In genomic region chr6:33312361-33313104, GRCh38 we compare ENCODE assay signal across 8 cellular contexts. TPM values are rescaled to one million over a fixed set of nuclear protein-coding genes. Genes with fewer than 3 reads are reported as not detected.
DNase-seq lines count a peak whose midpoint lies in the region; ATAC-seq and TF ChIP-seq lines count a peak whose summit lies in the region.

No MANE protein-coding gene starts in this region.

- H3K27ac ChIP-seq in duodenal mucosa (ENCODE audit: low read depth, low read length) (peak overlapping the region; percentile 98), lung (ENCODE audit: low read depth in 1 of 2, low read length in 1 of 2) (peak overlapping the region; percentile 96 to 97)

- H3K36me3 Mint-ChIP-seq in activated CD4-positive, alpha-beta memory T cell treated with anti-CD3 and anti-CD28 coated beads, Interleukin-2, amount 10 ng/mL, durations not matched to agents 7 days and 5 days (ENCODE audit: low read depth): peaks cover 59% of the 10 kb centered on the region

- TF ChIP-seq CTCF in lung (IDR thresholded peaks at IDR 0.05; ENCODE audit: control extremely low read depth, extremely low read depth): no peak

- DNase-seq in DMS53 (lab: John Stamatoyannopoulos, UW) (peak; percentile 91), NCI-H748 (lab: John Stamatoyannopoulos, UW; ENCODE audit: unreplicated experiment) (peak; percentile 95), lung (ENCODE audit: low spot score) (peak; percentile 89)
- DNase-seq in activated CD4-positive, alpha-beta memory T cell treated with anti-CD3 and anti-CD28 coated beads, Interleukin-2, amount 10 ng/mL, durations not matched to agents 7 days and 5 days: peak; percentile 87
- peak; percentile 58 to 78 (median 70) for DNase-seq in stimulated activated CD4-positive, alpha-beta T cell treated with anti-CD3 and anti-CD28 coated beads, TNF-alpha, amount 100 ng/mL, for 24 hours (ENCODE audit: low read depth in 3 of 3)

- ATAC-seq in HG03108 (IDR thresholded peaks at IDR 0.05; ENCODE audit: unreplicated experiment) (peak; percentile 31), lung (ENCODE audit: insufficient read depth, low FRiP score) (peak; percentile 48), GM21717 (IDR thresholded peaks at IDR 0.05; ENCODE audit: unreplicated experiment) (no peak)

- H3K9me3 Mint-ChIP-seq in activated CD4-positive, alpha-beta memory T cell treated with anti-CD3 and anti-CD28 coated beads, Interleukin-2, amount 10 ng/mL, durations not matched to agents 7 days and 5 days: no peaks in the 10 kb centered on the region

- CTCF ChIA-PET in activated CD4-positive, alpha-beta memory T cell treated with anti-CD3 and anti-CD28 coated beads, Interleukin-2, amount 10 ng/mL, durations not matched to agents 7 days and 5 days (lab: Charles Lee): interaction anchor here (0.6 to 3.1 kb wide), 7 partner anchors 11 to 250 kb away, joined by 3 to 26 read pairs (median 5); partner anchors contain the start of genes B3GALT4 and RGL2

- H3K4me1 ChIP-seq in duodenal mucosa (ENCODE audit: control insufficient read depth in 1 of 2, insufficient read depth in 2 of 2, low read length in 2 of 2): peaks cover 23 to 45% of the 10 kb centered on the region in 2 donors
- peaks cover 14 to 20% of the 10 kb centered on the region in 2 donors for H3K4me1 ChIP-seq in lung (ENCODE audit: control insufficient read depth in 2 of 2, insufficient read depth in 2 of 2, low read length in 2 of 2)

- H3K27ac Mint-ChIP-seq in activated CD4-positive, alpha-beta memory T cell treated with anti-CD3 and anti-CD28 coated beads, Interleukin-2, amount 10 ng/mL, durations not matched to agents 7 days and 5 days: peak overlapping the region; percentile 91

- no peaks in the 10 kb centered on the region for H3K9me3 ChIP-seq in duodenal mucosa (ENCODE audit: control insufficient read depth in 1 of 2, low read length in 2 of 2)
- H3K9me3 ChIP-seq in lung (ENCODE audit: control insufficient read depth in 2 of 2, insufficient read depth in 1 of 2, low read length in 1 of 2): no peaks in the 10 kb centered on the region

- H3K36me3 ChIP-seq in duodenal mucosa (ENCODE audit: control insufficient read depth in 1 of 2, insufficient read depth in 2 of 2, low read length in 2 of 2) (peaks cover 0 to 20% of the 10 kb centered on the region in 2 donors), lung (ENCODE audit: control insufficient read depth in 2 of 2, insufficient read depth in 2 of 2, low read length in 2 of 2) (peaks cover 0 to 9% of the 10 kb centered on the region in 2 donors)

- H3K9ac ChIP-seq in duodenal mucosa (ENCODE audit: low read depth in 1 of 2, low read length in 2 of 2): peak overlapping the region; percentile 96 to 99

- WGBS in lung, 2 donors: 8 to 14% methylated on average over 29 of the region's 29 CpGs

- peak overlapping the region; percentile 94 to 99 for H3K4me3 ChIP-seq in duodenal mucosa (ENCODE audit: low read depth in 1 of 2, low read length in 2 of 2)
- peak overlapping the region; percentile 81 for H3K4me3 ChIP-seq in lung

- H3K27me3 ChIP-seq in duodenal mucosa (ENCODE audit: control insufficient read depth in 1 of 2, insufficient read depth in 2 of 2, low read length in 2 of 2) (no peaks in the 10 kb centered on the region), lung (ENCODE audit: control insufficient read depth, insufficient read depth) (no peaks in the 10 kb centered on the region)

- peaks cover 63% of the 10 kb centered on the region for H3K4me1 Mint-ChIP-seq in activated CD4-positive, alpha-beta memory T cell treated with anti-CD3 and anti-CD28 coated beads, Interleukin-2, amount 10 ng/mL, durations not matched to agents 7 days and 5 days

- peak overlapping the region; percentile 87 for H3K4me3 Mint-ChIP-seq in activated CD4-positive, alpha-beta memory T cell treated with anti-CD3 and anti-CD28 coated beads, Interleukin-2, amount 10 ng/mL, durations not matched to agents 7 days and 5 days

- POLR2A ChIA-PET in activated CD4-positive, alpha-beta memory T cell treated with anti-CD3 and anti-CD28 coated beads, Interleukin-2, amount 10 ng/mL, durations not matched to agents 7 days and 5 days (lab: Charles Lee): interaction anchor here (0.8 to 5.0 kb wide), 19 partner anchors 13 to 380 kb away, joined by 3 to 71 read pairs (median 4); partner anchors contain the start of genes B3GALT4, HLA-DPA1, PFDN6 and RGL2

- H3K27me3 Mint-ChIP-seq in activated CD4-positive, alpha-beta memory T cell treated with anti-CD3 and anti-CD28 coated beads, Interleukin-2, amount 10 ng/mL, durations not matched to agents 7 days and 5 days: no peaks in the 10 kb centered on the region

RNA-seq across cellular contexts. Expression of gene TAPBP, which starts 1.3 kb away (rescaled TPM):
- total RNA-seq in activated CD4-positive, alpha-beta memory T cell treated with anti-CD3 and anti-CD28 coated beads, Interleukin-2, amount 10 ng/mL, durations not matched to agents 7 days and 5 days: 100 to 1,000 TPM; 243 to 249 TPM
- total RNA-seq in lung: 100 to 1,000 TPM; 155 to 241 TPM
- 10 to 100 TPM; 78.7 to 78.9 TPM for polyA plus RNA-seq in lung

RNA-seq across cellular contexts. Expression of gene ZBTB22, which starts 5.0 kb away (rescaled TPM):
- 10 to 100 TPM; 16.5 to 18.0 TPM for total RNA-seq in activated CD4-positive, alpha-beta memory T cell treated with anti-CD3 and anti-CD28 coated beads, Interleukin-2, amount 10 ng/mL, durations not matched to agents 7 days and 5 days
- 10 to 100 TPM; 22.5 to 25.7 TPM for total RNA-seq in lung
- 10 to 100 TPM; 16.4 to 19.2 TPM for polyA plus RNA-seq in lung

RNA-seq across cellular contexts. Expression of gene DAXX, which starts 10.2 kb away (rescaled TPM):
- total RNA-seq in activated CD4-positive, alpha-beta memory T cell treated with anti-CD3 and anti-CD28 coated beads, Interleukin-2, amount 10 ng/mL, durations not matched to agents 7 days and 5 days: 100 to 1,000 TPM in 1 of 2 experiments, 10 to 100 TPM in 1; 95.7 to 103 TPM
- total RNA-seq in lung: 10 to 100 TPM; 23.8 to 38.5 TPM
- polyA plus RNA-seq in lung: 10 to 100 TPM; 32.8 to 36.3 TPM

RNA-seq across cellular contexts. Expression of gene RGL2, which starts 13.8 kb away (rescaled TPM):
- total RNA-seq in activated CD4-positive, alpha-beta memory T cell treated with anti-CD3 and anti-CD28 coated beads, Interleukin-2, amount 10 ng/mL, durations not matched to agents 7 days and 5 days: 10 to 100 TPM; 44.3 to 45.1 TPM
- total RNA-seq in lung: 10 to 100 TPM; 74.7 to 93.7 TPM
- polyA plus RNA-seq in lung: 10 to 100 TPM; 72.2 to 75.4 TPM

RNA-seq across cellular contexts. Expression of gene PFDN6, which starts 23.1 kb away (rescaled TPM):
- 10 to 100 TPM; 63.5 to 65.0 TPM for total RNA-seq in activated CD4-positive, alpha-beta memory T cell treated with anti-CD3 and anti-CD28 coated beads, Interleukin-2, amount 10 ng/mL, durations not matched to agents 7 days and 5 days
- total RNA-seq in lung: 10 to 100 TPM; 21.8 to 42.2 TPM
- polyA plus RNA-seq in lung: 100 to 1,000 TPM; 113 to 377 TPM
